6 cellular contexts compared by ENCODE assay signal in genomic region chr20:58981564-58982364, GRCh38. TPM values are rescaled to one million over a fixed set of nuclear protein-coding genes. Genes with fewer than 3 reads are reported as not detected.
DNase-seq lines count a peak whose midpoint lies in the region; ATAC-seq, FAIRE-seq and TF ChIP-seq lines count a peak whose summit lies in the region.

No MANE protein-coding gene starts in this region.

- no peak for TF ChIP-seq RAD21 in HepG2 (CRISPR knock-in tag; IDR thresholded peaks at IDR 0.05)

- 16% methylated on average over 34 of the region's 36 CpGs for WGBS in HepG2 (ENCODE audit: low lambda C conversion rate)

- CTCF ChIA-PET in AG04450 (lab: Charles Lee): interaction anchor here (0.5 to 1.9 kb wide), 2 partner anchors 112 to 1622 kb away, joined by 3 to 5 read pairs; no protein-coding TSS in a partner anchor
- CTCF ChIA-PET in HEK293T (lab: Yijun Ruan, JAX): no interaction called here
- CTCF ChIA-PET in activated CD4-positive, alpha-beta memory T cell treated with anti-CD3 and anti-CD28 coated beads for 36 hours (lab: Charles Lee): interaction anchor here (1.0 to 2.0 kb wide), 2 partner anchors 46 to 112 kb away, joined by 4 to 9 read pairs; no protein-coding TSS in a partner anchor
- CTCF ChIA-PET in HepG2 (lab: Yijun Ruan, JAX; ENCODE audit: low intra/inter-chr PET ratio, low total read pairs): no interaction called here

- H3K4me3 Mint-ChIP-seq in activated CD4-positive, alpha-beta memory T cell treated with anti-CD3 and anti-CD28 coated beads for 36 hours: peak overlapping the region; percentile 91

- H3K27me3 ChIP-seq in AG04450 (ENCODE audit: control insufficient read depth, insufficient read depth, low read length): peaks cover 3% of the 10 kb centered on the region
- no peaks in the 10 kb centered on the region; a peak in 1 of 5 replicates for H3K27me3 ChIP-seq in HepG2 (ENCODE audit: control insufficient read depth in 1 of 2, insufficient read depth in 2 of 2, low read length in 2 of 2)

- peak; percentile 22 for ATAC-seq in HepG2

- H3K4me3 ChIP-seq in AG04450 (ENCODE audit: low read depth, low read length): peak overlapping the region; percentile 84
- H3K4me3 ChIP-seq in HepG2 (replicated peaks in 1 of 3; ENCODE audit: insufficient read depth in 1 of 3, low read depth in 2 of 3, low read length in 3 of 3): peak overlapping the region; percentile 75 to 85 (median 80)

- no peak for TF ChIP-seq EP300 in HepG2 (IDR thresholded peaks at IDR 0.05; ENCODE audit: low read depth in 2 of 2, low read length in 2 of 2)
- TF ChIP-seq EP300 in HepG2 (CRISPR knock-in tag; IDR thresholded peaks at IDR 0.05; ENCODE audit: borderline replicate concordance): no peak

- H3K4me2 ChIP-seq in HepG2 (ENCODE audit: low read depth, low read length): peak overlapping the region; percentile 87

- H3K4me1 ChIP-seq in HepG2 (ENCODE audit: insufficient read depth, low read length): peaks cover 63% of the 10 kb centered on the region

- peaks cover 7% of the 10 kb centered on the region for H3K36me3 Mint-ChIP-seq in activated CD4-positive, alpha-beta memory T cell treated with anti-CD3 and anti-CD28 coated beads for 36 hours

- POLR2A ChIA-PET in AG04450 (lab: Yijun Ruan, JAX): interaction anchor here (0.5 to 1.5 kb wide), 5 partner anchors 10 to 606 kb away, joined by 4 to 11 read pairs (median 6); partner anchors contain the start of gene ATP5F1E
- POLR2A ChIA-PET in HEK293T (lab: Yijun Ruan, JAX): interaction anchor here (1.1 to 2.0 kb wide), 5 partner anchors 11 to 50 kb away, joined by 3 to 19 read pairs (median 7); partner anchors contain the start of gene ATP5F1E
- POLR2A ChIA-PET in activated CD4-positive, alpha-beta memory T cell treated with anti-CD3 and anti-CD28 coated beads for 36 hours (lab: Charles Lee): interaction anchor here (0.7 to 2.4 kb wide), 11 partner anchors 12 to 730 kb away, joined by 3 to 7 read pairs (median 4); partner anchors contain the start of genes ATP5F1E, PRELID3B and STX16
- POLR2A ChIA-PET in HepG2 (lab: Yijun Ruan, JAX): interaction anchor here (0.6 to 6.7 kb wide), 12 partner anchors 11 to 1354 kb away, joined by 3 to 68 read pairs (median 6); partner anchors contain the start of gene ATP5F1E

- H3K36me3 ChIP-seq in HepG2 (replicated peaks in 1 of 2; ENCODE audit: control insufficient read depth in 1 of 2, insufficient read depth in 2 of 2, low read length in 2 of 2): peaks cover 7 to 17% of the 10 kb centered on the region in 2 experiments

- TF ChIP-seq POLR2A in HepG2 (IDR thresholded peaks at IDR 0.05; ENCODE audit: insufficient read depth in 1 of 2, low read depth in 2 of 2, low read length in 2 of 2): peak in 1 of 2 experiments; percentile 36; a peak in 2 of 4 replicates

- no peak overlapping the region for H2AFZ ChIP-seq in HepG2 (ENCODE audit: low read length)

- no peak for TF ChIP-seq CTCF in AG04450 (IDR thresholded peaks at IDR 0.05; ENCODE audit: low read depth, low read length)
- TF ChIP-seq CTCF in HepG2 (CRISPR knock-in tag; IDR thresholded peaks at IDR 0.05): no peak; the same call in 1 of the 2 replicates

- peak overlapping the region; percentile 88 for H3K27ac Mint-ChIP-seq in activated CD4-positive, alpha-beta memory T cell treated with anti-CD3 and anti-CD28 coated beads for 36 hours

- FAIRE-seq in HepG2 (lab: Jason Lieb, UNC): no peak

- no peaks in the 10 kb centered on the region for H3K9me3 Mint-ChIP-seq in activated CD4-positive, alpha-beta memory T cell treated with anti-CD3 and anti-CD28 coated beads for 36 hours

- no TSS peak for BruUV-seq in HepG2 (replicated peaks; lab: Mats Ljungman, UMichigan)

- peaks cover 41% of the 10 kb centered on the region for H3K4me1 Mint-ChIP-seq in activated CD4-positive, alpha-beta memory T cell treated with anti-CD3 and anti-CD28 coated beads for 36 hours (ENCODE audit: low read depth)

- H3K9ac ChIP-seq in HepG2 (ENCODE audit: insufficient read depth, low read depth, low read length): peak overlapping the region; percentile 84

- in situ Hi-C loops in HepG2 (cut with HindIII; ENCODE audit: extremely low pct_ligation_motif_present, low pct_unique_long_range_greater_than_20kb): loop anchor here (5.0 kb wide), 1 partner anchor 89 kb away; no protein-coding TSS in a partner anchor

- peaks cover 21% of the 10 kb centered on the region for H4K20me1 ChIP-seq in HepG2 (ENCODE audit: insufficient read depth, low read length)

- H3K27ac ChIP-seq in AG04450 (ENCODE audit: low read depth, low read length) (no peak overlapping the region), HepG2 (ENCODE audit: extremely low read length, insufficient read depth, low read length) (peak overlapping the region; percentile 59)

- no peak for DNase-seq in AG04450 (ENCODE audit: low read depth, low spot score)
- DNase-seq in HEK293T (ENCODE audit: extremely low spot score): no peak
- peak; percentile 26 for DNase-seq in activated CD4-positive, alpha-beta memory T cell treated with anti-CD3 and anti-CD28 coated beads for 36 hours
- DNase-seq in HepG2 (ENCODE audit: low spot score): peak; percentile 35
- no peak for DNase-seq in effector CD8-positive, alpha-beta T cell (lab: John Stamatoyannopoulos, UW)
- no peak for DNase-seq in Ammon's horn (ENCODE audit: low spot score)

- intact Hi-C loops in activated CD4-positive, alpha-beta memory T cell treated with anti-CD3 and anti-CD28 coated beads for 36 hours (cut with micrococcal nuclease): loop anchor here (2.0 to 5.0 kb wide), 5 partner anchors 47 to 329 kb away; partner anchors contain the start of genes PRELID3B and STX16
- intact Hi-C loops in HepG2 (cut with micrococcal nuclease; ENCODE audit: unreplicated experiment): loop anchor here (1.0 to 5.0 kb wide), 4 partner anchors 10 to 89 kb away; partner anchors contain the start of genes ATP5F1E and TUBB1

- H3K27me3 Mint-ChIP-seq in activated CD4-positive, alpha-beta memory T cell treated with anti-CD3 and anti-CD28 coated beads for 36 hours: no peaks in the 10 kb centered on the region

- H3K79me2 ChIP-seq in HepG2 (ENCODE audit: insufficient read depth, low read length): peaks cover 46% of the 10 kb centered on the region

- H3K9me3 ChIP-seq in AG04450 (ENCODE audit: control insufficient read depth, insufficient read depth, low read length) (no peaks in the 10 kb centered on the region), HepG2 (ENCODE audit: low read length) (no peaks in the 10 kb centered on the region)

RNA-seq across cellular contexts. Expression of gene NELFCD, which starts 0.7 kb away (rescaled TPM):
- polyA plus RNA-seq in AG04450 (2011; rRNA removed) (69.6 and 79.9 TPM in 2 replicates), HepG2 (2011; rRNA removed) (168 and 203 TPM in 2 replicates)
- 57.0 and 62.3 TPM in 2 replicates for polyA minus RNA-seq in AG04450 (2011; rRNA and poly(A)+ RNA removed)
- 10 to 100 TPM; 80.5 to 92.3 TPM for total RNA-seq in activated CD4-positive, alpha-beta memory T cell treated with anti-CD3 and anti-CD28 coated beads for 36 hours
- 159 and 160 TPM in 2 replicates for total RNA-seq in HepG2 (2016; rRNA removed; fragmentation: Illumina TruSeq; extraction: Trizol)
- total RNA-seq in HepG2 (2016; cell fraction: cytosol; rRNA removed; fragmentation: Illumina TruSeq; extraction: Trizol; ENCODE audit: low read depth): 40.4 and 47.8 TPM in 2 replicates
- 132 and 155 TPM in 2 replicates for total RNA-seq in HepG2 (2016; cell fraction: insoluble cytoplasmic fraction; rRNA removed; fragmentation: Illumina TruSeq; extraction: Trizol)
- total RNA-seq in HepG2 (2016; cell fraction: membrane; rRNA removed; fragmentation: Illumina TruSeq; extraction: Trizol): 73.6 and 76.0 TPM in 2 replicates
- 124 and 141 TPM in 2 replicates for total RNA-seq in HepG2 (2016; cell fraction: nucleus; rRNA removed; fragmentation: Illumina TruSeq; extraction: Trizol)
- 156 and 174 TPM in 2 replicates for polyA plus RNA-seq in HepG2 (2011; cell fraction: cytosol; rRNA removed)
- 553 and 648 TPM in 2 replicates for polyA plus RNA-seq in HepG2 (2011; cell fraction: nucleus; rRNA removed)
- polyA plus RNA-seq in HepG2 (2012): 143 and 173 TPM in 2 replicates
- polyA plus RNA-seq in HepG2 (2016; cell fraction: cytosol; fragmentation: Illumina TruSeq; extraction: Trizol; ENCODE audit: low read depth): 31.7 and 32.2 TPM in 2 replicates
- 140 and 169 TPM in 2 replicates for polyA plus RNA-seq in HepG2 (2016; cell fraction: insoluble cytoplasmic fraction; fragmentation: Illumina TruSeq; extraction: Trizol; ENCODE audit: low read depth)
- polyA plus RNA-seq in HepG2 (2016; cell fraction: membrane; fragmentation: Illumina TruSeq; extraction: Trizol; ENCODE audit: low read depth): 55.0 and 56.1 TPM in 2 replicates
- 254 and 278 TPM in 2 replicates for polyA plus RNA-seq in HepG2 (2016; cell fraction: nucleus; fragmentation: Illumina TruSeq; extraction: Trizol; ENCODE audit: insufficient read depth, low read depth)
- 150 and 192 TPM in 2 replicates for polyA minus RNA-seq in HepG2 (2011; rRNA and poly(A)+ RNA removed; ENCODE audit: low replicate concordance)
- polyA minus RNA-seq in HepG2 (2011; cell fraction: cytosol; rRNA and poly(A)+ RNA removed): 74.9 and 79.5 TPM in 2 replicates
- polyA minus RNA-seq in HepG2 (2011; cell fraction: nucleus; rRNA and poly(A)+ RNA removed): 224 and 244 TPM in 2 replicates

RNA-seq across cellular contexts. Expression of gene CTSZ, which starts 25.3 kb away (rescaled TPM):
- polyA plus RNA-seq in AG04450 (2011; rRNA removed) (141 and 156 TPM in 2 replicates), HepG2 (2011; rRNA removed) (0.33 and 0.46 TPM in 2 replicates)
- 67.9 and 73.2 TPM in 2 replicates for polyA minus RNA-seq in AG04450 (2011; rRNA and poly(A)+ RNA removed)
- total RNA-seq in activated CD4-positive, alpha-beta memory T cell treated with anti-CD3 and anti-CD28 coated beads for 36 hours: 10 to 100 TPM; 32.9 to 34.8 TPM
- not detected in 2 replicates for total RNA-seq in HepG2 (2016; rRNA removed; fragmentation: Illumina TruSeq; extraction: Trizol)
- total RNA-seq in HepG2 (2016; cell fraction: cytosol; rRNA removed; fragmentation: Illumina TruSeq; extraction: Trizol; ENCODE audit: low read depth): not detected in 2 replicates
- not detected in 2 replicates for total RNA-seq in HepG2 (2016; cell fraction: insoluble cytoplasmic fraction; rRNA removed; fragmentation: Illumina TruSeq; extraction: Trizol)
- not detected in 2 replicates for total RNA-seq in HepG2 (2016; cell fraction: membrane; rRNA removed; fragmentation: Illumina TruSeq; extraction: Trizol)
- not detected in 2 replicates for total RNA-seq in HepG2 (2016; cell fraction: nucleus; rRNA removed; fragmentation: Illumina TruSeq; extraction: Trizol)
- polyA plus RNA-seq in HepG2 (2011; cell fraction: cytosol; rRNA removed): 0.28 and 0.36 TPM in 2 replicates
- polyA plus RNA-seq in HepG2 (2011; cell fraction: nucleus; rRNA removed): 0.23 and 0.59 TPM in 2 replicates
- polyA plus RNA-seq in HepG2 (2012): 0.47 and 0.52 TPM in 2 replicates
- not detected in 2 replicates for polyA plus RNA-seq in HepG2 (2016; cell fraction: cytosol; fragmentation: Illumina TruSeq; extraction: Trizol; ENCODE audit: low read depth)
- polyA plus RNA-seq in HepG2 (2016; cell fraction: insoluble cytoplasmic fraction; fragmentation: Illumina TruSeq; extraction: Trizol; ENCODE audit: low read depth): not detected in 2 replicates
- polyA plus RNA-seq in HepG2 (2016; cell fraction: membrane; fragmentation: Illumina TruSeq; extraction: Trizol; ENCODE audit: low read depth): not detected in 2 replicates
- polyA plus RNA-seq in HepG2 (2016; cell fraction: nucleus; fragmentation: Illumina TruSeq; extraction: Trizol; ENCODE audit: insufficient read depth, low read depth): not detected in 2 replicates
- polyA minus RNA-seq in HepG2 (2011; rRNA and poly(A)+ RNA removed; ENCODE audit: low replicate concordance): 0.10 and 114 TPM in 2 replicates
- 0.70 TPM in 1 of 2 replicates, not detected in the other for polyA minus RNA-seq in HepG2 (2011; cell fraction: cytosol; rRNA and poly(A)+ RNA removed)
- polyA minus RNA-seq in HepG2 (2011; cell fraction: nucleus; rRNA and poly(A)+ RNA removed): 1.0 TPM in 1 of 2 replicates, not detected in the other

RNA-seq across cellular contexts. Expression of gene TUBB1, which starts 37.5 kb away (rescaled TPM):
- polyA plus RNA-seq in AG04450 (2011; rRNA removed): not detected in 2 replicates
- not detected in 2 replicates for polyA minus RNA-seq in AG04450 (2011; rRNA and poly(A)+ RNA removed)
- total RNA-seq in activated CD4-positive, alpha-beta memory T cell treated with anti-CD3 and anti-CD28 coated beads for 36 hours: not detected
- 0.11 and 0.17 TPM in 2 replicates for total RNA-seq in HepG2 (2016; rRNA removed; fragmentation: Illumina TruSeq; extraction: Trizol)
- total RNA-seq in HepG2 (2016; cell fraction: cytosol; rRNA removed; fragmentation: Illumina TruSeq; extraction: Trizol; ENCODE audit: low read depth): not detected in 2 replicates
- 0.17 and 0.25 TPM in 2 replicates for total RNA-seq in HepG2 (2016; cell fraction: insoluble cytoplasmic fraction; rRNA removed; fragmentation: Illumina TruSeq; extraction: Trizol)
- 0.07 TPM in 1 of 2 replicates, not detected in the other for total RNA-seq in HepG2 (2016; cell fraction: membrane; rRNA removed; fragmentation: Illumina TruSeq; extraction: Trizol)
- total RNA-seq in HepG2 (2016; cell fraction: nucleus; rRNA removed; fragmentation: Illumina TruSeq; extraction: Trizol): 0.09 and 0.16 TPM in 2 replicates
- 51.5 and 57.6 TPM in 2 replicates for polyA plus RNA-seq in HepG2 (2011; rRNA removed)
- 32.3 and 32.4 TPM in 2 replicates for polyA plus RNA-seq in HepG2 (2011; cell fraction: cytosol; rRNA removed)
- polyA plus RNA-seq in HepG2 (2011; cell fraction: nucleus; rRNA removed): 71.8 and 73.9 TPM in 2 replicates
- polyA plus RNA-seq in HepG2 (2012): 7.2 and 22.3 TPM in 2 replicates
- 0.03 TPM in 1 of 2 replicates, not detected in the other for polyA plus RNA-seq in HepG2 (2016; cell fraction: cytosol; fragmentation: Illumina TruSeq; extraction: Trizol; ENCODE audit: low read depth)
- 0.23 and 0.33 TPM in 2 replicates for polyA plus RNA-seq in HepG2 (2016; cell fraction: insoluble cytoplasmic fraction; fragmentation: Illumina TruSeq; extraction: Trizol; ENCODE audit: low read depth)
- polyA plus RNA-seq in HepG2 (2016; cell fraction: membrane; fragmentation: Illumina TruSeq; extraction: Trizol; ENCODE audit: low read depth): 0.05 and 0.07 TPM in 2 replicates
- polyA plus RNA-seq in HepG2 (2016; cell fraction: nucleus; fragmentation: Illumina TruSeq; extraction: Trizol; ENCODE audit: insufficient read depth, low read depth): 0.33 and 0.59 TPM in 2 replicates
- 47.0 TPM in 1 of 2 replicates, not detected in the other for polyA minus RNA-seq in HepG2 (2011; rRNA and poly(A)+ RNA removed; ENCODE audit: low replicate concordance)
- polyA minus RNA-seq in HepG2 (2011; cell fraction: cytosol; rRNA and poly(A)+ RNA removed): 17.2 and 17.4 TPM in 2 replicates
- 20.1 and 23.4 TPM in 2 replicates for polyA minus RNA-seq in HepG2 (2011; cell fraction: nucleus; rRNA and poly(A)+ RNA removed)

RNA-seq across cellular contexts. Expression of gene ATP5F1E, which starts 50.4 kb away (rescaled TPM):
- 70.8 and 84.3 TPM in 2 replicates for polyA plus RNA-seq in AG04450 (2011; rRNA removed)
- polyA minus RNA-seq in AG04450 (2011; rRNA and poly(A)+ RNA removed): 9.6 and 11.4 TPM in 2 replicates
- 10 to 100 TPM; 82.2 to 90.4 TPM for total RNA-seq in activated CD4-positive, alpha-beta memory T cell treated with anti-CD3 and anti-CD28 coated beads for 36 hours
- 134 and 163 TPM in 2 replicates for total RNA-seq in HepG2 (2016; rRNA removed; fragmentation: Illumina TruSeq; extraction: Trizol)
- 136 and 187 TPM in 2 replicates for total RNA-seq in HepG2 (2016; cell fraction: cytosol; rRNA removed; fragmentation: Illumina TruSeq; extraction: Trizol; ENCODE audit: low read depth)
- 135 and 172 TPM in 2 replicates for total RNA-seq in HepG2 (2016; cell fraction: insoluble cytoplasmic fraction; rRNA removed; fragmentation: Illumina TruSeq; extraction: Trizol)
- total RNA-seq in HepG2 (2016; cell fraction: membrane; rRNA removed; fragmentation: Illumina TruSeq; extraction: Trizol): 188 and 230 TPM in 2 replicates
- total RNA-seq in HepG2 (2016; cell fraction: nucleus; rRNA removed; fragmentation: Illumina TruSeq; extraction: Trizol): 74.5 and 76.2 TPM in 2 replicates
- 99.9 and 121 TPM in 2 replicates for polyA plus RNA-seq in HepG2 (2011; rRNA removed)
- polyA plus RNA-seq in HepG2 (2011; cell fraction: cytosol; rRNA removed): 40.4 and 46.7 TPM in 2 replicates
- polyA plus RNA-seq in HepG2 (2011; cell fraction: nucleus; rRNA removed): 11.8 and 17.3 TPM in 2 replicates
- polyA plus RNA-seq in HepG2 (2012): 85.8 and 145 TPM in 2 replicates
- polyA plus RNA-seq in HepG2 (2016; cell fraction: cytosol; fragmentation: Illumina TruSeq; extraction: Trizol; ENCODE audit: low read depth): 146 and 191 TPM in 2 replicates
- polyA plus RNA-seq in HepG2 (2016; cell fraction: insoluble cytoplasmic fraction; fragmentation: Illumina TruSeq; extraction: Trizol; ENCODE audit: low read depth): 167 and 175 TPM in 2 replicates
- 151 and 201 TPM in 2 replicates for polyA plus RNA-seq in HepG2 (2016; cell fraction: membrane; fragmentation: Illumina TruSeq; extraction: Trizol; ENCODE audit: low read depth)
- polyA plus RNA-seq in HepG2 (2016; cell fraction: nucleus; fragmentation: Illumina TruSeq; extraction: Trizol; ENCODE audit: insufficient read depth, low read depth): 88.7 and 95.7 TPM in 2 replicates
- 19.0 and 25.4 TPM in 2 replicates for polyA minus RNA-seq in HepG2 (2011; rRNA and poly(A)+ RNA removed; ENCODE audit: low replicate concordance)
- 21.2 and 23.6 TPM in 2 replicates for polyA minus RNA-seq in HepG2 (2011; cell fraction: cytosol; rRNA and poly(A)+ RNA removed)
- polyA minus RNA-seq in HepG2 (2011; cell fraction: nucleus; rRNA and poly(A)+ RNA removed): 61.4 and 62.2 TPM in 2 replicates

Comparison
In these comparisons a context has a peak if more than half of its experiments do, and no peak if none do; other contexts are left out.
1. DNase-seq: peak in activated CD4-positive, alpha-beta memory T cell treated with anti-CD3 and anti-CD28 coated beads for 36 hours (single experiment) and HepG2 (single experiment); none in AG04450 (single experiment), HEK293T (single experiment), effector CD8-positive, alpha-beta T cell (single experiment) and Ammon's horn (single experiment).
2. RNA of gene CTSZ, which starts 25.3 kb away (total RNA-seq): 32.9 to 34.8 TPM in activated CD4-positive, alpha-beta memory T cell treated with anti-CD3 and anti-CD28 coated beads for 36 hours; not detected in HepG2; every median in the first group is over 10 times any median in the second.
3. CTCF ChIA-PET loops: an anchor here in AG04450 (0.5 to 1.9 kb wide) and activated CD4-positive, alpha-beta memory T cell treated with anti-CD3 and anti-CD28 coated beads for 36 hours (1.0 to 2.0 kb wide); none called in HEK293T and HepG2.